ENCODE assay signal across 22 cellular contexts in genomic region chr1:109265741-109266330, GRCh38. TPM values are rescaled to one million over a fixed set of nuclear protein-coding genes. Genes with fewer than 3 reads are reported as not detected.
"Had no signal": no experiment of that assay in that cellular context is flagged by ENCODE, and none has a peak within 500 bp of the region (broad histone marks: within the 10 kb centered on the region; RNA-seq: fewer than 3 reads in every experiment).

No MANE protein-coding gene starts in this region.

- DNase-seq: activated CD4-positive, alpha-beta memory T cell treated with anti-CD3 and anti-CD28 coated beads for 36 hours; activated CD4-positive, alpha-beta T cell treated with anti-CD3 and anti-CD28 coated beads, Interleukin-2, amount 10 ng/mL, durations not matched to agents 7 days and 5 days; activated CD4-positive, CD25-positive, alpha-beta regulatory T cell; activated CD8-positive, alpha-beta memory T cell treated with anti-CD3 and anti-CD28 coated beads for 24 hours; activated naive CD4-positive, alpha-beta T cell treated with anti-CD3 and anti-CD28 coated beads, Interleukin-2, amount 50 U/mL, for 16 hours; activated naive CD8-positive, alpha-beta T cell treated with anti-CD3 and anti-CD28 coated beads, Interleukin-2, amount 10 ng/mL, durations not matched to agents 7 days and 5 days; activated T-cell treated with anti-CD3 and anti-CD28 coated beads, Interleukin-2, amount 50 U/mL, for 72 hours; adrenal gland; MG63; NCI-H1105; NCI-H1436; NCI-H187; NCI-H2081 treated with DMSO at 0.1 percent for 48 hours; NCI-H446; NCI-H524; Peyer's patch; SIG-M5; T-cell; T-helper 2 cell; T1000 had no signal

- ATAC-seq: activated T-cell treated with anti-CD3 and anti-CD28 coated beads, Interleukin-2, amount 50 U/mL, for 72 hours; T-cell had no signal

- H3K27me3 ChIP-seq: adrenal gland, MG63, Peyer's patch had no signal

- H3K9me3 ChIP-seq: adrenal gland, Peyer's patch had no signal

- H3K36me3 ChIP-seq: adrenal gland, MG63, Peyer's patch had no signal

- H3K4me1 ChIP-seq: adrenal gland had no signal

- H3K4me3 ChIP-seq: adrenal gland, MG63, Peyer's patch had no signal

- H3K27ac ChIP-seq: adrenal gland, Peyer's patch, VCaP had no signal

RNA-seq across cellular contexts. Expression of gene MYBPHL, which starts 41.0 kb away (rescaled TPM):
- total RNA-seq: activated CD4-positive, alpha-beta memory T cell treated with anti-CD3 and anti-CD28 coated beads for 36 hours; activated CD4-positive, alpha-beta T cell treated with anti-CD3 and anti-CD28 coated beads, Interleukin-2, amount 10 ng/mL, durations not matched to agents 7 days and 5 days; activated naive CD8-positive, alpha-beta T cell treated with anti-CD3 and anti-CD28 coated beads, Interleukin-2, amount 10 ng/mL, durations not matched to agents 7 days and 5 days; activated T-cell treated with anti-CD3 and anti-CD28 coated beads, Interleukin-2, amount 50 U/mL, for 72 hours; aorta; Peyer's patch; T-cell had no signal
- polyA plus RNA-seq: aorta had no signal
